7 cellular contexts compared by ENCODE assay signal in the genomic region with DNA sequence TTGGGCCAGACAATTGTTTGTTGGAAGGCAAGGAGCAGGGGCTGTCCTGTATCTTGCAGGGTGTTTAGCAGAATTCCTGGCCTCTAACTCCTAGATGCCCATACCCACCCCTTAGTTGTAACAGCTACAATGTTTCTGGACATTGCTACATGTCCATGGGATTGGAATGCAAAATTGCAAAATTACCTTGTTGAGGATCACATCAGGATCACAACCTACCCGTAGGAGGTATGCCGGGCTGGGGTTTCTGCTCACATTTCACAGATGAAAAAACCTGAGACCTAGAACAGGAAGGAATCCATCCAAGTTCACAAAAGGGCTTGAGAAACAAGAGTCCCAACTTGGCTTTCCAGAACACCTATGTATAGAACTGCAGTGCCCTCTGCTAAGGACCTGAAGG. TPM values are rescaled to one million over a fixed set of nuclear protein-coding genes. Genes with fewer than 3 reads are reported as not detected.
"Had no signal": no experiment of that assay in that cellular context is flagged by ENCODE, and none has a peak within 500 bp of the region (broad histone marks: within the 10 kb centered on the region; RNA-seq: fewer than 3 reads in every experiment).

No MANE protein-coding gene starts in this region.

- H3K9ac ChIP-seq: KMS-11 had no signal

- ATAC-seq: HepG2, K562 had no signal

- H3K4me3 ChIP-seq: K562 had no signal

- DNase-seq: IMR-90, KBM-7, KG1 had no signal

- FAIRE-seq: HepG2, K562 had no signal

- H3K27ac ChIP-seq: HL-60, KMS-11 had no signal

- H3K4me2 ChIP-seq: KMS-11 had no signal

RNA-seq across cellular contexts. Expression of gene NOG, which starts 22.7 kb away (rescaled TPM):
- polyA plus RNA-seq: HepG2, K562 had no signal
